ENCODE assay signal across 15 cellular contexts in the genomic region with DNA sequence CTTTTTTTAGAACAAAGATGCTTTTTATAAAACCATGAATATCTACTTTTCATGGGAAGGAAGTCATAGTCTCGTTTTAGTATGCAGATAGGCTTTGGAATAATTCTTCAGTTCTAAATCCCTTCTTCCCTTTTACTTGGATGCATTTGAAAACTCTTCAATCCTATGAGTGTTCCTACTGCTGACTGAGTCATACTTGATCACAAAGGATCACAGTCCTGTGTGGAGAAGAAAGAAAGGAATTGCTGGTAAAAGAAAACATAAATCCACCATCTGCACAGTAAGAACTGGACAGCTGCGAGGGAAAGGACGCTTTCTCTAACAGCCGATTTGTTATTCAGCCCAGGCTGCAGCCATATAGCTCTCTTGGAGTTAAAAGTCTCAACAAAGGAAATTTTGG.
DNase-seq lines count a peak whose midpoint lies in the region; TF ChIP-seq lines count a peak whose summit lies in the region.
"Had no signal": no experiment of that assay in that cellular context is flagged by ENCODE, and none has a peak within 500 bp of the region (broad histone marks: within the 10 kb centered on the region; RNA-seq: fewer than 3 reads in every experiment).

No MANE protein-coding gene starts in this region.

- no peaks in the 10 kb centered on the region for H3K36me3 ChIP-seq in Loucy (ENCODE audit: insufficient read depth, low read length)
- H3K36me3 ChIP-seq in iPS-18a (ENCODE audit: control insufficient read depth, low read depth, low read length) = no peaks in the 10 kb centered on the region
- no peaks in the 10 kb centered on the region for H3K36me3 ChIP-seq in hepatocyte (replicated peaks; ENCODE audit: insufficient read depth, low read depth)

- DNase-seq in Ammon's horn (ENCODE audit: low spot score) (peak; percentile 3), astrocyte of the hippocampus (ENCODE audit: low read depth, low spot score) (peak; percentile 48), islet precursor cell (no peak), hepatocyte (ENCODE audit: low spot score) (no peak), posterior cingulate gyrus (no peak)
- no peak for DNase-seq in stimulated activated CD8-positive, alpha-beta memory T cell treated with anti-CD3 and anti-CD28 coated beads, Interleukin-4, amount 100 ng/mL, for 48 hours
- DNase-seq: 8988T, Caco-2, NCI-H1092, NCI-H1694, NCI-H345, SHP77 had no signal

- 0 out of 2 replicates have a peak overlapping the region, but pooled peaks have one; percentile 27 for H2AFZ ChIP-seq in Loucy (ENCODE audit: low read length)
- H2AFZ ChIP-seq in hepatocyte = no peak overlapping the region

- H3K4me1 ChIP-seq in Loucy (ENCODE audit: insufficient read depth, low read length, poor library complexity, severe bottlenecking) (no peaks in the 10 kb centered on the region), iPS-18a (ENCODE audit: control insufficient read depth, low read depth, low read length) (peaks cover 4% of the 10 kb centered on the region), hepatocyte (ENCODE audit: insufficient read depth) (no peaks in the 10 kb centered on the region)
- H3K4me1 ChIP-seq: Caco-2 had no signal

- H3K27ac ChIP-seq in iPS-18a (ENCODE audit: low read length) (peak overlapping the region; percentile 52), hepatocyte (no peak overlapping the region)
- H3K27ac ChIP-seq: C4-2B had no signal

- no peaks in the 10 kb centered on the region for H3K9me3 ChIP-seq in Loucy (ENCODE audit: insufficient read depth, low read depth, low read length)
- H3K9me3 ChIP-seq in iPS-18a (ENCODE audit: control insufficient read depth, low read depth, low read length) = no peaks in the 10 kb centered on the region
- H3K9me3 ChIP-seq in hepatocyte (ENCODE audit: low read depth) = no peaks in the 10 kb centered on the region
- H3K9me3 ChIP-seq: Caco-2 had no signal

- H4K20me1 ChIP-seq in Loucy (ENCODE audit: insufficient read depth, low read length, poor library complexity, severe bottlenecking) (no peaks in the 10 kb centered on the region), hepatocyte (ENCODE audit: insufficient read depth, poor library complexity, severe bottlenecking) (no peaks in the 10 kb centered on the region)

- TF ChIP-seq CTCF in Loucy (conservative IDR thresholded peaks at IDR 0.05; ENCODE audit: low read length) = no peak
- TF ChIP-seq CTCF in hepatocyte (IDR thresholded peaks at IDR 0.05; ENCODE audit: poor library complexity) = no peak

- H3K27me3 ChIP-seq in Loucy (ENCODE audit: insufficient read depth, low read length, poor library complexity, severe bottlenecking) (no peaks in the 10 kb centered on the region), iPS-18a (ENCODE audit: control insufficient read depth, insufficient read depth, low read length) (no peaks in the 10 kb centered on the region), hepatocyte (no peaks in the 10 kb centered on the region)

- H3F3A ChIP-seq in Loucy (ENCODE audit: low read depth) = no peaks in the 10 kb centered on the region

- no peaks in the 10 kb centered on the region for H3K9me2 ChIP-seq in Loucy (replicated peaks; ENCODE audit: low read depth, low read length)
- H3K9me2 ChIP-seq in hepatocyte (replicated peaks; ENCODE audit: insufficient read depth) = no peaks in the 10 kb centered on the region

- no peak overlapping the region for H3K9ac ChIP-seq in Loucy (ENCODE audit: low read depth, low read length, poor library complexity, severe bottlenecking)
- H3K9ac ChIP-seq in iPS-18a (ENCODE audit: low read length) = no peak overlapping the region

- no peak overlapping the region for H3K4me2 ChIP-seq in Loucy (ENCODE audit: low read depth, low read length, poor library complexity, severe bottlenecking)
- no peak overlapping the region for H3K4me2 ChIP-seq in hepatocyte

- WGBS in hepatocyte (ENCODE audit: low lambda C conversion rate, missing lambda C conversion rate) = 85% methylated on average over 4 of the region's 4 CpGs

- H3K79me2 ChIP-seq in Loucy (ENCODE audit: insufficient read depth, low read length) = no peaks in the 10 kb centered on the region
- no peaks in the 10 kb centered on the region for H3K79me2 ChIP-seq in hepatocyte

- intact Hi-C loops in posterior cingulate gyrus (cut with DNase I) = no loop called here

- H3K4me3 ChIP-seq in Loucy (ENCODE audit: low read length, poor library complexity, severe bottlenecking) (no peak overlapping the region), iPS-18a (ENCODE audit: low read length) (no peak overlapping the region), hepatocyte (no peak overlapping the region)

Comparison
In these comparisons a context has a peak if more than half of its experiments do, and no peak if none do; other contexts are left out.
1. DNase-seq: peak in Ammon's horn (single experiment) and astrocyte of the hippocampus (single experiment); none in islet precursor cell (single experiment), stimulated activated CD8-positive, alpha-beta memory T cell treated with anti-CD3 and anti-CD28 coated beads, Interleukin-4, amount 100 ng/mL, for 48 hours (single experiment), hepatocyte (single experiment) and posterior cingulate gyrus (0 of 10).